Comparison of ENCODE assay signal across 19 cellular contexts in genomic region chr9:97704327-97704677, GRCh38. TPM values are rescaled to one million over a fixed set of nuclear protein-coding genes. Genes with fewer than 3 reads are reported as not detected.
DNase-seq lines count a peak whose midpoint lies in the region; ATAC-seq, FAIRE-seq and TF ChIP-seq lines count a peak whose summit lies in the region.
"Had no signal": no experiment of that assay in that cellular context is flagged by ENCODE, and none has a peak within 500 bp of the region (broad histone marks: within the 10 kb centered on the region; RNA-seq: fewer than 3 reads in every experiment).

No MANE protein-coding gene starts in this region.

- H4K20me1 ChIP-seq in IMR-90 (ENCODE audit: insufficient read depth, low read length), result no peaks in the 10 kb centered on the region
- H4K20me1 ChIP-seq: BLaER1 had no signal

- no peak for ATAC-seq in CD4-positive, alpha-beta T cell (ENCODE audit: poor library complexity)
- no peak for ATAC-seq in IMR-90 (ENCODE audit: low read depth)
- ATAC-seq in body of pancreas, result peak; percentile 28
- no peak for ATAC-seq in HG03135 (IDR thresholded peaks at IDR 0.05; ENCODE audit: unreplicated experiment)
- ATAC-seq: psoas muscle had no signal

- H3K4me1 Mint-ChIP-seq in CD4-positive, alpha-beta T cell (ENCODE audit: low read depth), result peaks cover 18% of the 10 kb centered on the region
- H3K4me1 Mint-ChIP-seq in mesothelial cell of epicardium, result peaks cover 24% of the 10 kb centered on the region

- no peaks in the 10 kb centered on the region for H3K36me3 Mint-ChIP-seq in CD4-positive, alpha-beta T cell (ENCODE audit: low read depth)
- no peaks in the 10 kb centered on the region for H3K36me3 Mint-ChIP-seq in mesothelial cell of epicardium

- no peak overlapping the region for H4K5ac ChIP-seq in IMR-90 (ENCODE audit: low read depth, low read length)

- H2BK20ac ChIP-seq in IMR-90 (ENCODE audit: low read depth, low read length), result no peak overlapping the region; the same call in 1 of the 2 replicates

- BruUV-seq in IMR-90 (replicated peaks; lab: Mats Ljungman, UMichigan), result no TSS peak
- no TSS peak for BruUV-seq in A673 (replicated peaks; lab: Mats Ljungman, UMichigan)

- no peaks in the 10 kb centered on the region for H3K9me1 ChIP-seq in IMR-90 (ENCODE audit: insufficient read depth, low read length)

- no peak for DNase-seq in CD4-positive, alpha-beta T cell
- peak; percentile 10 for DNase-seq in IMR-90
- DNase-seq in body of pancreas, result no peak
- no peak for DNase-seq in mesothelial cell of epicardium (ENCODE audit: low spot score in 2 of 2, unreplicated experiment in 2 of 2)
- DNase-seq in foreskin fibroblast, result no peak
- DNase-seq in A673 (ENCODE audit: low spot score), result no peak
- no peak for DNase-seq in H54 (ENCODE audit: insufficient read length, low spot score)
- DNase-seq: activated B cell treated with CpG ODN at 0.5 μM for 24 hours; KG1; mucosa of descending colon; NCI-H2029 treated with DMSO at 0.1 percent for 48 hours; psoas muscle; stimulated activated CD4-positive, alpha-beta T cell treated with anti-CD3 and anti-CD28 coated beads, Interleukin-4, amount 100 ng/mL, for 1 hour; stimulated activated naive CD4-positive, alpha-beta T cell had no signal

- no peak overlapping the region for H4K91ac ChIP-seq in IMR-90 (ENCODE audit: insufficient read depth, low read depth, low read length)

- no peak overlapping the region for H2BK5ac ChIP-seq in IMR-90 (ENCODE audit: low read depth, low read length, poor library complexity, severe bottlenecking)

- in situ Hi-C loops in IMR-90 (cut with MboI; ENCODE audit: low sequenced_read_pairs), result no loop called here

- dilution Hi-C loops in IMR-90 (cut with HindIII; ENCODE audit: low sequenced_read_pairs, unreplicated experiment), result no loop called here

- H3K4me1 ChIP-seq in IMR-90 (ENCODE audit: control insufficient read depth, insufficient read depth, low read length) (peaks cover 3% of the 10 kb centered on the region), body of pancreas (peaks cover 13% of the 10 kb centered on the region), A673 (ENCODE audit: insufficient read depth, low read length, poor library complexity, severe bottlenecking) (no peaks in the 10 kb centered on the region)
- H3K4me1 ChIP-seq: psoas muscle had no signal

- H3K27ac ChIP-seq in CD4-positive, alpha-beta T cell (ENCODE audit: low read depth, low read length), result no peak overlapping the region
- no peak overlapping the region for H3K27ac ChIP-seq in IMR-90 (ENCODE audit: insufficient read depth, low read length)
- H3K27ac ChIP-seq in body of pancreas, result peak overlapping the region in 3 of 4 donors; percentile 66 to 84 (median 73)
- no peak overlapping the region for H3K27ac ChIP-seq in A673 (ENCODE audit: low read depth, low read length, poor library complexity, severe bottlenecking)
- H3K27ac ChIP-seq: BLaER1, psoas muscle had no signal

- peak overlapping the region; percentile 68 for H3K27ac Mint-ChIP-seq in CD4-positive, alpha-beta T cell
- peak overlapping the region; percentile 94 for H3K27ac Mint-ChIP-seq in mesothelial cell of epicardium
- H3K27ac Mint-ChIP-seq: activated B cell treated with CpG ODN at 0.5 μM for 24 hours had no signal

- no peaks in the 10 kb centered on the region for H3K79me1 ChIP-seq in IMR-90 (ENCODE audit: low read depth in 1 of 2, low read length in 2 of 2)

- no CpG with 5 or more reads among the region's 3 CpGs for WGBS in IMR-90 (ENCODE audit: extremely low coverage in 2 of 2, insufficient read length in 1 of 2), 2 experiments
- WGBS in body of pancreas, 2 donors, result 61 to 71% methylated on average over 3 of the region's 3 CpGs

- no peak overlapping the region for H3K4ac ChIP-seq in IMR-90 (ENCODE audit: low read depth, low read length)

- no peak for TF ChIP-seq CTCF in CD4-positive, alpha-beta T cell (IDR thresholded peaks at IDR 0.05)
- no peak for TF ChIP-seq CTCF in IMR-90 (conservative IDR thresholded peaks at IDR 0.05; ENCODE audit: low read depth, low read length)
- no peak for TF ChIP-seq CTCF in body of pancreas (IDR thresholded peaks at IDR 0.05)
- TF ChIP-seq CTCF in mesothelial cell of epicardium (IDR thresholded peaks at IDR 0.05; ENCODE audit: unreplicated experiment), result no peak
- no peak for TF ChIP-seq CTCF in foreskin fibroblast (IDR thresholded peaks at IDR 0.05; ENCODE audit: low read depth, low read length)
- no peak for TF ChIP-seq CTCF in A673 (conservative IDR thresholded peaks at IDR 0.05; ENCODE audit: low read depth, low read length)

- CTCF ChIA-PET in CD4-positive, alpha-beta T cell (lab: Charles Lee), result interaction anchor here (0.8 kb wide), 1 partner anchor 218 kb away, joined by 3 read pairs; the partner anchor contains the start of gene TRMO
- CTCF ChIA-PET in IMR-90 (lab: Yijun Ruan, JAX) (no interaction called here), A673 (lab: Charles Lee) (no interaction called here)

- H3K4me3 Mint-ChIP-seq in CD4-positive, alpha-beta T cell, result no peak overlapping the region
- H3K4me3 Mint-ChIP-seq in mesothelial cell of epicardium, result no peak overlapping the region
- H3K4me3 Mint-ChIP-seq: activated B cell treated with CpG ODN at 0.5 μM for 24 hours had no signal

- H3K18ac ChIP-seq in IMR-90 (ENCODE audit: low read depth, low read length), result no peak overlapping the region

- no peaks in the 10 kb centered on the region for H3K27me3 ChIP-seq in CD4-positive, alpha-beta T cell (ENCODE audit: control insufficient read depth, insufficient read depth, low read length)
- H3K27me3 ChIP-seq in IMR-90 (ENCODE audit: control insufficient read depth, insufficient read depth, low read length) (peaks cover 10% of the 10 kb centered on the region), body of pancreas (no peaks in the 10 kb centered on the region), A673 (replicated peaks; ENCODE audit: insufficient read depth, low read depth, low read length, poor library complexity) (peaks cover 14% of the 10 kb centered on the region)
- H3K27me3 ChIP-seq: SJCRH30 had no signal

- no peak overlapping the region for H2AK5ac ChIP-seq in IMR-90 (ENCODE audit: low read depth, low read length)

- H3K9me3 ChIP-seq in CD4-positive, alpha-beta T cell (ENCODE audit: control insufficient read depth, low read length), result no peaks in the 10 kb centered on the region
- H3K9me3 ChIP-seq in IMR-90 (ENCODE audit: control insufficient read depth, insufficient read depth, low read length) (no peaks in the 10 kb centered on the region), body of pancreas (no peaks in the 10 kb centered on the region), A673 (ENCODE audit: low read depth, low read length, poor library complexity, severe bottlenecking) (no peaks in the 10 kb centered on the region)
- H3K9me3 ChIP-seq: BLaER1, mucosa of descending colon, psoas muscle, SJCRH30 had no signal

- intact Hi-C loops in CD4-positive, alpha-beta T cell (cut with DNase I, micrococcal nuclease), result loop anchor here (10.0 kb wide), 2 partner anchors 100 to 1090 kb away; partner anchors contain the start of gene ANKS6 (in 1 of the 2)
- intact Hi-C loops in IMR-90 (cut with micrococcal nuclease), result no loop called here
- intact Hi-C loops in body of pancreas (cut with DNase I), result no loop called here
- intact Hi-C loops in A673 (cut with micrococcal nuclease; ENCODE audit: unreplicated experiment), result no loop called here

- no peak for TF ChIP-seq RAD21 in IMR-90 (IDR thresholded peaks at IDR 0.05; ENCODE audit: low read length)

- H3K9ac ChIP-seq in IMR-90 (ENCODE audit: low read depth, low read length), result no peak overlapping the region
- H3K9ac ChIP-seq: BLaER1 had no signal

- H3K4me2 ChIP-seq in IMR-90 (ENCODE audit: low read depth, low read length), result no peak overlapping the region
- H3K4me2 ChIP-seq: BLaER1 had no signal

- POLR2A ChIA-PET in CD4-positive, alpha-beta T cell (lab: Charles Lee), result interaction anchor here (2.5 kb wide), 1 partner anchor 7 kb away, joined by 14 read pairs; the partner anchor contains the start of gene XPA
- POLR2A ChIA-PET in IMR-90 (lab: Charles Lee; ENCODE audit: unreplicated experiment), result no interaction called here
- POLR2A ChIA-PET in A673 (lab: Charles Lee; ENCODE audit: low non-redundant PET), result no interaction called here

- no peak overlapping the region for H2AK9ac ChIP-seq in IMR-90 (replicated peaks; ENCODE audit: low read depth, low read length, poor library complexity)

- H2AFZ ChIP-seq in IMR-90 (replicated peaks; ENCODE audit: low read length, poor library complexity), result no peak overlapping the region

- TF ChIP-seq POLR2A in IMR-90 (IDR thresholded peaks at IDR 0.05; ENCODE audit: low read depth, low read length) (no peak), body of pancreas (IDR thresholded peaks at IDR 0.05) (no peak), H54 (IDR thresholded peaks at IDR 0.05; ENCODE audit: low read depth, low read length) (no peak)

- no peak overlapping the region for H3K4me3 ChIP-seq in IMR-90 (ENCODE audit: insufficient read depth, low read depth, low read length)
- no peak overlapping the region for H3K4me3 ChIP-seq in body of pancreas
- H3K4me3 ChIP-seq in foreskin fibroblast (ENCODE audit: low read depth in 1 of 2, low read length in 2 of 2), result no peak overlapping the region
- no peak overlapping the region for H3K4me3 ChIP-seq in A673 (ENCODE audit: low read depth, low read length, poor library complexity, severe bottlenecking)
- H3K4me3 ChIP-seq: BLaER1, mucosa of descending colon, psoas muscle had no signal

- H3K56ac ChIP-seq in IMR-90 (ENCODE audit: extremely low read depth, insufficient read depth, low read length), result no peak overlapping the region

- no peak overlapping the region for H4K8ac ChIP-seq in IMR-90 (ENCODE audit: low read depth in 2 of 2, low read length in 2 of 2)

- H3K36me3 ChIP-seq in IMR-90 (ENCODE audit: control insufficient read depth, insufficient read depth, low read length) (no peaks in the 10 kb centered on the region), body of pancreas (replicated peaks in 1 of 2; ENCODE audit: insufficient read depth in 1 of 2, low read depth in 2 of 2) (no peaks in the 10 kb centered on the region), A673 (ENCODE audit: insufficient read depth, low read length, poor library complexity, severe bottlenecking) (no peaks in the 10 kb centered on the region)
- H3K36me3 ChIP-seq: BLaER1, SJCRH30 had no signal

- H3K27me3 Mint-ChIP-seq in CD4-positive, alpha-beta T cell, result peaks cover 11% of the 10 kb centered on the region
- H3K27me3 Mint-ChIP-seq in mesothelial cell of epicardium (ENCODE audit: low read depth), result peaks cover 25% of the 10 kb centered on the region

- no peak overlapping the region for H3K23ac ChIP-seq in IMR-90 (ENCODE audit: low read depth, low read length)

- H3K9me3 Mint-ChIP-seq in CD4-positive, alpha-beta T cell, result no peaks in the 10 kb centered on the region
- no peaks in the 10 kb centered on the region for H3K9me3 Mint-ChIP-seq in mesothelial cell of epicardium

- no peak for FAIRE-seq in H54 (lab: Jason Lieb, UNC)
- FAIRE-seq: bronchial epithelial cell, GM18507 had no signal

- no peak overlapping the region for H2BK120ac ChIP-seq in IMR-90 (ENCODE audit: low read depth, low read length)

- H2BK15ac ChIP-seq in IMR-90 (ENCODE audit: low read depth, low read length), result no peak overlapping the region

- H3K14ac ChIP-seq in IMR-90 (replicated peaks; ENCODE audit: low read depth, low read length), result no peak overlapping the region

RNA-seq across cellular contexts. Expression of gene XPA, which starts 7.2 kb away (rescaled TPM):
- 10 to 100 TPM; 20.2 to 23.3 TPM for total RNA-seq in CD4-positive, alpha-beta T cell
- total RNA-seq in IMR-90 (2012; rRNA removed) (1.4 and 4.4 TPM in 2 replicates), body of pancreas (10 to 100 TPM in 1 of 2 donors, 1 to 10 TPM in 1; 9.6 to 15.8 TPM), mesothelial cell of epicardium (15.5 to 17.5 TPM (median 15.9 TPM) in 3 replicates), A673 (2021) (15.6 and 17.9 TPM in 2 replicates)
- polyA plus RNA-seq in IMR-90 (2012; rRNA removed), result 1.9 and 2.2 TPM in 2 replicates
- 1.2 and 1.5 TPM in 2 replicates for polyA plus RNA-seq in IMR-90 (2012; cell fraction: cytosol; rRNA removed)
- polyA plus RNA-seq in IMR-90 (2012; cell fraction: nucleus; rRNA removed; ENCODE audit: low replicate concordance), result 0.65 and 1.9 TPM in 2 replicates

Comparison
In these comparisons a context has a peak if more than half of its experiments do, and no peak if none do; other contexts are left out.
1. H3K27ac ChIP-seq: peak in body of pancreas (3 of 4); none in CD4-positive, alpha-beta T cell (single experiment), IMR-90 (single experiment) and A673 (single experiment).
2. intact Hi-C loops: an anchor here in CD4-positive, alpha-beta T cell (10.0 kb wide); none called in IMR-90, body of pancreas and A673.